8 cellular contexts compared by ENCODE assay signal in the genomic region with DNA sequence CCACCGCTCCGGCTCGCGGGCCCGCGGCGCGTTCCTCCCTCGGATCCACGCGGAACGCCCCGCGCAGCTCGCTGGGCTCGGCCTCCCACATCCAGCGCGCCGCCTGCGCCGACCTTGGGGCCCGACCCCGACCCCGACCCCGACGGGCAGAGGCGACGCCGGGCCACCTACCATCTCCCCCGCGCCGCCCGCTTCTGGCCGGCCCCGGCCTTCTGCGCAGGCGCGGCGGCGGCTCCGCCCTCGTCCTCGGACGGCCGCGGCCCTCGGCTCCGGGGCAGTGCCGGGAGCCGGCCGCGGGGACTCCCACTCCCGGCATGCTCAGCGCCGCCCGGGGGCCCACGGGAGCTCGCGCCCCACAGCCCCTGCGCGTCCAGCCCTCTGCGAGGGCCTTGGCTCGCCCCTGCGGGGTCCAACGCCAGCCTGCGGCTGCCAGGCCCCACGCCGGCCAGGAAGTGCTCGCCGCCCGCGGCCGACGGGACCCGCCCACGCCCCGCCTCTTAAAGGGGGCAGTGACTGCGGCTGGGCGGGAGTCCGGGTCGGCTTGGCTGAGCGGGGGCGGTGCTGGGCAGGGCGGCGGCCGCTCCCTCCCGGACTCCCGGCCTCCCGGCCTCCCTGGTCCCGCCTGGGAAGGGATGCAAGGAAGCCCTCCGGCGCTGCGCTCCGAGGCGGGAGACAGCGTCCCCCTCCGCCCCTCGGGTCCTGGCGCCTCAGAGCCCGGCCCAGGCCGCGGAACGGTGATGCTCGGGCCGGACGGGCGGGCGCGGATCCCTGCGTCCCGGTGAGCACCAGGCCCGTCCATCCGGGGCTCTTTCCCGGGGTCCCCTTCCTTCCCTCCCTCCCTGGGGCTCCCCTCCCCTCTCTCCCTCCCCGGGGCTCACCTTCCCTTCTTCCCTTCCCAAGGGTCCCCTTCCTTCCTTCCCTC. TPM values are rescaled to one million over a fixed set of nuclear protein-coding genes. Genes with fewer than 3 reads are reported as not detected.
DNase-seq lines count a peak whose midpoint lies in the region; ATAC-seq and TF ChIP-seq lines count a peak whose summit lies in the region.

DCUN1D2 (minus strand) TSS at position 216 of the 922 bp plus-strand sequence; CDS start at position 174, 42 bp downstream.

- peak within 1 kb of the TSS; percentile 95 for H3K4me2 ChIP-seq in BLaER1

- ATAC-seq in HG03432 (IDR thresholded peaks at IDR 0.05; ENCODE audit: unreplicated experiment) (peak; percentile 83), lung (ENCODE audit: insufficient read depth, low FRiP score) (peak; percentile 93)

- H3K27ac ChIP-seq in BLaER1 (peak within 1 kb of the TSS; percentile 87), duodenal mucosa (ENCODE audit: low read depth, low read length) (peak within 1 kb of the TSS; percentile 65), lung (ENCODE audit: low read depth in 1 of 2, low read length in 1 of 2) (peak within 1 kb of the TSS; percentile 81 to 96)

- 0% methylated on average over 73 to 115 of the region's 115 CpGs for WGBS in lung, 2 donors

- H3K4me1 ChIP-seq in BLaER1 (peaks cover 48% of the 10 kb centered on the region), duodenal mucosa (ENCODE audit: control insufficient read depth in 1 of 2, insufficient read depth in 2 of 2, low read length in 2 of 2) (peaks cover 32 to 36% of the 10 kb centered on the region in 2 donors), lung (ENCODE audit: control insufficient read depth in 2 of 2, insufficient read depth in 2 of 2, low read length in 2 of 2) (peaks cover 14 to 17% of the 10 kb centered on the region in 2 donors)

- peaks cover 73% of the 10 kb centered on the region for H4K20me1 ChIP-seq in BLaER1

- H3K27me3 ChIP-seq in BLaER1, result no peaks in the 10 kb centered on the region
- H3K27me3 ChIP-seq in duodenal mucosa (ENCODE audit: control insufficient read depth in 1 of 2, insufficient read depth in 2 of 2, low read length in 2 of 2), result no peaks in the 10 kb centered on the region
- no peaks in the 10 kb centered on the region for H3K27me3 ChIP-seq in lung (ENCODE audit: control insufficient read depth, insufficient read depth)

- no peak for TF ChIP-seq CTCF in lung (IDR thresholded peaks at IDR 0.05; ENCODE audit: control extremely low read depth, extremely low read depth)

- H3K4me3 ChIP-seq in BLaER1, result peak within 1 kb of the TSS; percentile 93
- peak within 1 kb of the TSS; percentile 71 to 82 for H3K4me3 ChIP-seq in duodenal mucosa (ENCODE audit: low read depth in 1 of 2, low read length in 2 of 2)
- peak within 1 kb of the TSS; percentile 83 for H3K4me3 ChIP-seq in lung

- H3K9ac ChIP-seq in BLaER1, result peak within 1 kb of the TSS; percentile 92
- peak within 1 kb of the TSS; percentile 77 to 80 for H3K9ac ChIP-seq in duodenal mucosa (ENCODE audit: low read depth in 1 of 2, low read length in 2 of 2)

- H3K36me3 ChIP-seq in BLaER1 (peaks cover 29% of the 10 kb centered on the region), duodenal mucosa (ENCODE audit: control insufficient read depth in 1 of 2, insufficient read depth in 2 of 2, low read length in 2 of 2) (peaks cover 0 to 14% of the 10 kb centered on the region in 2 donors), lung (ENCODE audit: control insufficient read depth in 2 of 2, insufficient read depth in 2 of 2, low read length in 2 of 2) (peaks cover 2 to 4% of the 10 kb centered on the region in 2 donors)

- DNase-seq in NCI-H526 treated with DMSO at 0.1 percent for 48 hours (lab: John Stamatoyannopoulos, UW) (peak; percentile 87), lung (ENCODE audit: low spot score) (peak; percentile 93)
- DNase-seq in activated CD4-positive, alpha-beta T cell treated with anti-CD3 and anti-CD28 coated beads, Interleukin-2, amount 50 U/mL, for 48 hours, result peak; percentile 79 to 83
- peak; percentile 34 to 77 (median 58) for DNase-seq in stimulated activated CD4-positive, alpha-beta T cell treated with anti-CD3 and anti-CD28 coated beads, TNF-alpha, amount 100 ng/mL, for 24 hours (ENCODE audit: low read depth in 3 of 3)

- H3K9me3 ChIP-seq in BLaER1, result 0 out of 2 replicates have a peak, but pooled peaks cover 4% of the 10 kb centered on the region
- H3K9me3 ChIP-seq in duodenal mucosa (ENCODE audit: control insufficient read depth in 1 of 2, low read length in 2 of 2), result no peaks in the 10 kb centered on the region
- no peaks in the 10 kb centered on the region for H3K9me3 ChIP-seq in lung (ENCODE audit: control insufficient read depth in 2 of 2, insufficient read depth in 1 of 2, low read length in 1 of 2)

- peak; percentile 79 for TF ChIP-seq POLR2A in GM19193 (IDR thresholded peaks at IDR 0.05; ENCODE audit: extremely low read depth, insufficient read depth, insufficient read length)

RNA-seq across cellular contexts. Expression of gene DCUN1D2, which starts in this region (rescaled TPM):
- 10 to 100 TPM; 15.8 to 21.1 TPM for total RNA-seq in lung
- polyA plus RNA-seq in lung, result 10 to 100 TPM in 1 of 2 donors, 1 to 10 TPM in 1; 6.9 to 11.9 TPM

Comparison
In these comparisons a context has a peak if more than half of its experiments do, and no peak if none do; other contexts are left out.
1. Peak in every context shown above with its lines: DNase-seq, ATAC-seq, H3K4me3 ChIP-seq and H3K27ac ChIP-seq.